6 cellular contexts compared by ENCODE assay signal in genomic region chr2:150373374-150373773, GRCh38.
"Had no signal": no experiment of that assay in that cellular context is flagged by ENCODE, and none has a peak within 500 bp of the region (broad histone marks: within the 10 kb centered on the region; RNA-seq: fewer than 3 reads in every experiment).

No MANE protein-coding gene starts in this region.

- DNase-seq: IMR-90, KBM-7, KG1 had no signal

- H3K27ac ChIP-seq: HL-60 had no signal

- ATAC-seq: HepG2, K562 had no signal

- H3K4me3 ChIP-seq: K562 had no signal
